Comparison of ENCODE assay signal across 12 cellular contexts in genomic region chr3:189714991-189715961, GRCh38.
DNase-seq lines count a peak whose midpoint lies in the region; ATAC-seq and TF ChIP-seq lines count a peak whose summit lies in the region.
"Had no signal": no experiment of that assay in that cellular context is flagged by ENCODE, and none has a peak within 500 bp of the region (broad histone marks: within the 10 kb centered on the region; RNA-seq: fewer than 3 reads in every experiment).

No MANE protein-coding gene starts in this region.

- no peak overlapping the region; a peak in 3 of 20 replicates for H3K4me3 ChIP-seq in BLaER1 treated with 17β-estradiol and CSF1 and Interleukin-3, amounts not matched to agents 10 nM and 100 nM
- H3K4me3 ChIP-seq in spleen, result no peak overlapping the region

- peak; percentile 53 for ATAC-seq in GM21447 (IDR thresholded peaks at IDR 0.05; ENCODE audit: unreplicated experiment)
- no peak for ATAC-seq in omental fat pad (ENCODE audit: low FRiP score)
- ATAC-seq: stimulated activated naive CD8-positive, alpha-beta T cell treated with anti-CD3 and anti-CD28 coated beads, Interleukin-15, amount 100 ng/mL, for 72 hours had no signal

- no peaks in the 10 kb centered on the region for H3K9me3 ChIP-seq in BLaER1 treated with 17β-estradiol and CSF1 and Interleukin-3, amounts not matched to agents 10 nM and 100 nM (replicated peaks in 1 of 11)
- H3K9me3 ChIP-seq in spleen, result no peaks in the 10 kb centered on the region

- no peak for TF ChIP-seq POLR2A in spleen (IDR thresholded peaks at IDR 0.05)

- no peaks in the 10 kb centered on the region for H4K20me1 ChIP-seq in BLaER1 treated with 17β-estradiol and CSF1 and Interleukin-3, amounts not matched to agents 10 nM and 100 nM

- no peaks in the 10 kb centered on the region for H3K36me3 ChIP-seq in BLaER1 treated with 17β-estradiol and CSF1 and Interleukin-3, amounts not matched to agents 10 nM and 100 nM
- H3K36me3 ChIP-seq in spleen, result no peaks in the 10 kb centered on the region

- TF ChIP-seq CTCF in spleen (IDR thresholded peaks at IDR 0.05 in 8 of 11, conservative IDR thresholded peaks at IDR 0.05 in 3 of 11) (no peak), omental fat pad (IDR thresholded peaks at IDR 0.05) (no peak)

- peak overlapping the region in 8 of 11 experiments; percentile 4 to 50 (median 22); a peak in 7 of 22 replicates for H3K9ac ChIP-seq in BLaER1 treated with 17β-estradiol and CSF1 and Interleukin-3, amounts not matched to agents 10 nM and 100 nM

- DNase-seq in RPMI7951 (ENCODE audit: low read depth) (peak; percentile 97), hepatic stellate cell (ENCODE audit: low spot score) (peak; percentile 9), spleen (no peak), omental fat pad (ENCODE audit: low spot score) (no peak), GM19240 (ENCODE audit: insufficient read length, low spot score) (no peak)
- no peak for DNase-seq in activated CD8-positive, alpha-beta memory T cell treated with anti-CD3 and anti-CD28 coated beads, Interleukin-2, amount 50 U/mL, for 4 hours
- DNase-seq: activated CD4-positive, alpha-beta T cell treated with anti-CD3 and anti-CD28 coated beads, Interleukin-2, amount 50 U/mL, for 48 hours; cerebellar nuclear complex; KG1; stimulated activated naive CD8-positive, alpha-beta T cell treated with anti-CD3 and anti-CD28 coated beads, Interleukin-15, amount 100 ng/mL, for 72 hours had no signal

- H3K27me3 ChIP-seq in BLaER1 treated with 17β-estradiol and CSF1 and Interleukin-3, amounts not matched to agents 10 nM and 100 nM, result no peaks in the 10 kb centered on the region
- H3K27me3 ChIP-seq in spleen (replicated peaks in 1 of 7), result no peaks in the 10 kb centered on the region

- intact Hi-C loops in spleen (cut with DNase I; ENCODE audit: low total_unique reads), result no loop called here

- H3K27ac ChIP-seq in BLaER1 treated with 17β-estradiol and CSF1 and Interleukin-3, amounts not matched to agents 10 nM and 100 nM, result peak overlapping the region; percentile 5 to 68 (median 55); a peak in 20 of 22 replicates
- no peak overlapping the region for H3K27ac ChIP-seq in spleen

- H3K4me2 ChIP-seq in BLaER1 treated with 17β-estradiol and CSF1 and Interleukin-3, amounts not matched to agents 10 nM and 100 nM, result peak overlapping the region; percentile 57 to 81 (median 69)

- H3K4me1 ChIP-seq in BLaER1 treated with 17β-estradiol and CSF1 and Interleukin-3, amounts not matched to agents 10 nM and 100 nM, result peaks cover 27 to 43% (median 36%) of the 10 kb centered on the region in 10 experiments
- peaks cover 0 to 8% (median under 1%) of the 10 kb centered on the region in 6 donors for H3K4me1 ChIP-seq in spleen

- WGBS in spleen, 5 donors, result 49 to 56% (median 53%) methylated on average over 5 of the region's 5 CpGs

Comparison
In these comparisons a context has a peak if more than half of its experiments do, and no peak if none do; other contexts are left out.
1. H3K27ac ChIP-seq: peak in BLaER1 treated with 17β-estradiol and CSF1 and Interleukin-3, amounts not matched to agents 10 nM and 100 nM (11 of 11); none in spleen (0 of 8).
2. DNase-seq: peak in RPMI7951 (single experiment) and hepatic stellate cell (single experiment); none in spleen (single experiment), activated CD8-positive, alpha-beta memory T cell treated with anti-CD3 and anti-CD28 coated beads, Interleukin-2, amount 50 U/mL, for 4 hours (single experiment), omental fat pad (single experiment) and GM19240 (single experiment).